In the genomic region with DNA sequence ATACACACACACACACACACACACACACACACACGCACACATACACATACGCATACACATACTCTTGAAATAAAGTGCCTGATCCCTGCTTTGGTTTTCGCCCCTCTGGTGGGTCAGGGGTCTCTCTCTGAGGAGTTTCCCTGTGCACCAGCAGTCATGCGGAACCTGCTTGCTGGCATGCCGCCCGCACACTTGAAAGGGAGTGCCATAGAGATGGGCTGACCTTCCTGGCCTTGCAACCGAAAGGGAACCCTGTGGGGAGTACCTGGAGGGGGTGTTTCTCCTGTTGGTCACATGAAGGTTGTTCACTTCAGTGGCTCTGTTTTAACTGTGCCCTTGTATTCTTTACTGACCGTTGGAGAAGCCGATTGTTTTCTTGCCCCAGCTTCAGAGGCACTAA, we compare ENCODE assay signal across 1 cellular context.
TF ChIP-seq lines count a peak whose summit lies in the region.

No MANE protein-coding gene starts in this region.

TF ChIP-seq in GM23338, 12 proteins besides CTCF, POLR2A, EP300 and RAD21 (continued from another document):
- TF ChIP-seq REST (IDR thresholded peaks at IDR 0.05; ENCODE audit: unreplicated experiment) (no peak), ZNF462 (CRISPR knock-in tag; IDR thresholded peaks at IDR 0.05) (no peak), NANOG (IDR thresholded peaks at IDR 0.05; ENCODE audit: borderline replicate concordance) (no peak), EZH2phosphoT487 (IDR thresholded peaks at IDR 0.05; ENCODE audit: unreplicated experiment) (no peak), EZH2 (IDR thresholded peaks at IDR 0.05; ENCODE audit: low read depth, unreplicated experiment) (no peak), ZNF114 (CRISPR knock-in tag; IDR thresholded peaks at IDR 0.05) (no peak), ETS1 (IDR thresholded peaks at IDR 0.05) (no peak), ZNF331 (CRISPR knock-in tag; IDR thresholded peaks at IDR 0.05; ENCODE audit: low read depth) (no peak), STAT1 (IDR thresholded peaks at IDR 0.05; ENCODE audit: unreplicated experiment) (no peak)
